Comparison of ENCODE assay signal across 8 cellular contexts in genomic region chr1:113389953-113390834, GRCh38. TPM values are rescaled to one million over a fixed set of nuclear protein-coding genes. Genes with fewer than 3 reads are reported as not detected.
DNase-seq lines count a peak whose midpoint lies in the region; ATAC-seq and TF ChIP-seq lines count a peak whose summit lies in the region.

TSS of gene MAGI3 (plus strand) at chr1:113390515. CDS start at chr1:113391034, 519 bp downstream.

- TF ChIP-seq CTCF in lower leg skin (IDR thresholded peaks at IDR 0.05) = no peak

- H3K36me3 Mint-ChIP-seq in activated CD4-positive, alpha-beta memory T cell treated with anti-CD3 and anti-CD28 coated beads, Interleukin-2, amount 10 ng/mL, durations not matched to agents 7 days and 5 days (ENCODE audit: low read depth) = no peaks in the 10 kb centered on the region

- H3K4me3 Mint-ChIP-seq in activated CD4-positive, alpha-beta memory T cell treated with anti-CD3 and anti-CD28 coated beads, Interleukin-2, amount 10 ng/mL, durations not matched to agents 7 days and 5 days = peak within 1 kb of the TSS; percentile 89

- CTCF ChIA-PET in activated CD4-positive, alpha-beta memory T cell treated with anti-CD3 and anti-CD28 coated beads, Interleukin-2, amount 10 ng/mL, durations not matched to agents 7 days and 5 days (lab: Charles Lee) = interaction anchor here (1.5 to 2.5 kb wide), 2 partner anchors 14 to 317 kb away, joined by 4 to 9 read pairs; partner anchors contain the start of gene LRIG2

- POLR2A ChIA-PET in activated CD4-positive, alpha-beta memory T cell treated with anti-CD3 and anti-CD28 coated beads, Interleukin-2, amount 10 ng/mL, durations not matched to agents 7 days and 5 days (lab: Charles Lee) = interaction anchor here (0.6 kb wide), 1 partner anchor 772 kb away, joined by 5 read pairs; no protein-coding TSS in a partner anchor

- peak within 1 kb of the TSS; percentile 81 for H3K27ac Mint-ChIP-seq in activated CD4-positive, alpha-beta memory T cell treated with anti-CD3 and anti-CD28 coated beads, Interleukin-2, amount 10 ng/mL, durations not matched to agents 7 days and 5 days

- peak; percentile 100 for ATAC-seq in GM19397 (IDR thresholded peaks at IDR 0.05; ENCODE audit: unreplicated experiment)
- peak; percentile 99 for ATAC-seq in HG03565 (IDR thresholded peaks at IDR 0.05; ENCODE audit: unreplicated experiment)

- WGBS in lower leg skin, 2 donors = 0 to 1% methylated on average over 72 to 88 of the region's 89 CpGs

- peak within 1 kb of the TSS; percentile 74 for H3K27ac ChIP-seq in duodenal mucosa (ENCODE audit: low read depth, low read length)

- no peaks in the 10 kb centered on the region for H3K36me3 ChIP-seq in duodenal mucosa (ENCODE audit: control insufficient read depth in 1 of 2, insufficient read depth in 2 of 2, low read length in 2 of 2)

- peaks cover 34% of the 10 kb centered on the region for H3K4me1 Mint-ChIP-seq in activated CD4-positive, alpha-beta memory T cell treated with anti-CD3 and anti-CD28 coated beads, Interleukin-2, amount 10 ng/mL, durations not matched to agents 7 days and 5 days

- H3K4me3 ChIP-seq in duodenal mucosa (ENCODE audit: low read depth in 1 of 2, low read length in 2 of 2) (peak within 1 kb of the TSS; percentile 85 to 86), lower leg skin (ENCODE audit: low read depth, poor library complexity, severe bottlenecking) (peak within 1 kb of the TSS; percentile 70)

- peaks cover 15% of the 10 kb centered on the region for H3K27me3 Mint-ChIP-seq in activated CD4-positive, alpha-beta memory T cell treated with anti-CD3 and anti-CD28 coated beads, Interleukin-2, amount 10 ng/mL, durations not matched to agents 7 days and 5 days

- H3K4me1 ChIP-seq in duodenal mucosa (ENCODE audit: control insufficient read depth in 1 of 2, insufficient read depth in 2 of 2, low read length in 2 of 2) = peaks cover 0 to 17% of the 10 kb centered on the region in 2 donors

- no peaks in the 10 kb centered on the region for H3K27me3 ChIP-seq in duodenal mucosa (ENCODE audit: control insufficient read depth in 1 of 2, insufficient read depth in 2 of 2, low read length in 2 of 2)

- H3K9me3 Mint-ChIP-seq in activated CD4-positive, alpha-beta memory T cell treated with anti-CD3 and anti-CD28 coated beads, Interleukin-2, amount 10 ng/mL, durations not matched to agents 7 days and 5 days = peaks cover 4% of the 10 kb centered on the region

- intact Hi-C loops in lower leg skin (cut with DNase I; ENCODE audit: low total_unique reads) = no loop called here

- peak; percentile 73 to 98 (median 94) for DNase-seq in C1 segment of cervical spinal cord (lab: John Stamatoyannopoulos, UW)
- DNase-seq in NCI-H774 (lab: John Stamatoyannopoulos, UW) = peak; percentile 97
- DNase-seq in activated CD4-positive, alpha-beta memory T cell treated with anti-CD3 and anti-CD28 coated beads, Interleukin-2, amount 10 ng/mL, durations not matched to agents 7 days and 5 days = peak; percentile 98
- peak; percentile 96 to 99 for DNase-seq in lower leg skin (ENCODE audit: low spot score in 2 of 2)
- peak; percentile 92 to 96 for DNase-seq in stimulated activated CD4-positive, alpha-beta T cell treated with anti-CD3 and anti-CD28 coated beads, Interleukin-4, amount 100 ng/mL, for 4 hours

- H3K9ac ChIP-seq in duodenal mucosa (ENCODE audit: low read depth in 1 of 2, low read length in 2 of 2) = peak within 1 kb of the TSS; percentile 74 to 77

- no peaks in the 10 kb centered on the region for H3K9me3 ChIP-seq in duodenal mucosa (ENCODE audit: control insufficient read depth in 1 of 2, low read length in 2 of 2)

- no peak for TF ChIP-seq POLR2A in lower leg skin (IDR thresholded peaks at IDR 0.05)

RNA-seq across cellular contexts. Expression of gene MAGI3, which starts in this region (rescaled TPM):
- total RNA-seq in activated CD4-positive, alpha-beta memory T cell treated with anti-CD3 and anti-CD28 coated beads, Interleukin-2, amount 10 ng/mL, durations not matched to agents 7 days and 5 days = 10 to 100 TPM; 12.6 to 14.0 TPM
- 10 to 100 TPM in 2 of 4 donors, 1 to 10 TPM in 2; 6.8 to 14.2 (median 10.3) TPM for total RNA-seq in lower leg skin

Comparison
In these comparisons a context has a peak if more than half of its experiments do, and no peak if none do; other contexts are left out.
1. Peak in every context shown above with its lines: DNase-seq, ATAC-seq, H3K4me3 ChIP-seq and H3K27ac ChIP-seq.